11 cellular contexts compared by ENCODE assay signal in genomic region chr19:7159105-7159933, GRCh38.
DNase-seq lines count a peak whose midpoint lies in the region; ATAC-seq lines count a peak whose summit lies in the region.
"Had no signal": no experiment of that assay in that cellular context is flagged by ENCODE, and none has a peak within 500 bp of the region (broad histone marks: within the 10 kb centered on the region; RNA-seq: fewer than 3 reads in every experiment).

No MANE protein-coding gene starts in this region.

- ATAC-seq in Right ventricle myocardium inferior (peak; percentile 96), HG03469 (IDR thresholded peaks at IDR 0.05; ENCODE audit: unreplicated experiment) (no peak)
- ATAC-seq: HCT116 had no signal

- intact Hi-C loops in Right ventricle myocardium inferior (cut with DNase I): loop anchor here (5.0 kb wide), 1 partner anchor 38 kb away; no protein-coding TSS in a partner anchor
- intact Hi-C loops in posterior cingulate gyrus (cut with DNase I): no loop called here

- DNase-seq in DMS79 (lab: John Stamatoyannopoulos, UW): peak; percentile 25
- peak; percentile 70 to 86 for DNase-seq in NOMO-1 (lab: John Stamatoyannopoulos, UW; ENCODE audit: unreplicated experiment in 2 of 2)
- DNase-seq in Right ventricle myocardium inferior (ENCODE audit: missing footprints): peak; percentile 82
- peak in 8 of 10 donors; percentile 18 to 91 (median 60) for DNase-seq in posterior cingulate gyrus
- DNase-seq in DMS114 treated with DMSO at 0.1 percent for 48 hours (lab: John Stamatoyannopoulos, UW; ENCODE audit: unreplicated experiment): no peak
- DNase-seq in NCI-H82 treated with DMSO at 0.1 percent for 48 hours (lab: John Stamatoyannopoulos, UW; ENCODE audit: unreplicated experiment): no peak
- no peak for DNase-seq in NCI-H187 (lab: John Stamatoyannopoulos, UW)
- DNase-seq: NCI-H1930, small intestine had no signal

Comparison
In these comparisons a context has a peak if more than half of its experiments do, and no peak if none do; other contexts are left out.
1. DNase-seq: peak in DMS79 (single experiment), NOMO-1 (2 of 2), Right ventricle myocardium inferior (single experiment) and posterior cingulate gyrus (8 of 10); none in DMS114 treated with DMSO at 0.1 percent for 48 hours (single experiment), NCI-H82 treated with DMSO at 0.1 percent for 48 hours (single experiment) and NCI-H187 (0 of 2).